18 cellular contexts compared by ENCODE assay signal in the genomic region with DNA sequence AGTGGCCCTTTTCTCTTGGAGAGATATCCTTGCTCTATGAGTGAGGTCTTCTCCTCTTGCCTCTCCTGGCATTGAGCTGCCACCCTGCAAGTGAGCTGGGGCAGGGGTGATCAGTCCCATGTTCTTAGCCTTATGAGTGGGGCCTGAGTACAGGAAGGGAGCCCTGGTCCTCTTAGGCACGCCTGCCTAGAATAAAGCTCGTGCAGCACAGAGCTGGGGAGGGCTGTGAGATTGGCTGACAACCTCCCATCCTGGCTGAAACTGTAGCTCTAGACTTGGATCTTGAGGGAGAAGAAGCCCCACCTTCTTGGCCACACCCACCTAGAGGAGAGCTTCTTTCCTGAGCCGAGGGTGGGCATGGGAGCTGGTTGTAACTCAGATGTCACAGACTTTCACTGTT.
A peak's percentile ranks its signal among the peaks of the same experiment; 100 is the strongest.
DNase-seq lines count a peak whose midpoint lies in the region; ATAC-seq and TF ChIP-seq lines count a peak whose summit lies in the region.
"Had no signal": no experiment of that assay in that cellular context is flagged by ENCODE, and none has a peak within 500 bp of the region (broad histone marks: within the 10 kb centered on the region; RNA-seq: fewer than 3 reads in every experiment).

No MANE protein-coding gene starts in this region.

- H3K4me3 Mint-ChIP-seq in effector memory CD8-positive, alpha-beta T cell = no peak overlapping the region
- H3K4me3 Mint-ChIP-seq: CD4-positive, alpha-beta T cell; HFFc6 had no signal

- peaks cover 37 to 58% of the 10 kb centered on the region in 2 donors for H3K27me3 Mint-ChIP-seq in effector memory CD8-positive, alpha-beta T cell

- DNase-seq in AG20443 (ENCODE audit: low spot score) (peak; percentile 2), D341Med (ENCODE audit: low spot score) (peak; percentile 6), esophagus muscularis mucosa (ENCODE audit: extremely low spot score) (peak; percentile 60), neuronal stem cell (ENCODE audit: low spot score) (no peak), WERI-Rb-1 (no peak)
- DNase-seq in effector memory CD8-positive, alpha-beta T cell = no peak
- DNase-seq: ACHN; AML-193; CD4-positive, alpha-beta T cell; DMS79 treated with DMSO at 0.1 percent for 48 hours; GOT3; H7; HFFc6 had no signal

- no peak overlapping the region for H4K91ac ChIP-seq in neuronal stem cell (ENCODE audit: low read depth, low read length, poor library complexity)

- no peaks in the 10 kb centered on the region for H3K36me3 ChIP-seq in esophagus muscularis mucosa
- no peaks in the 10 kb centered on the region for H3K36me3 ChIP-seq in neuronal stem cell (replicated peaks in 1 of 2; ENCODE audit: control insufficient read depth in 2 of 2, insufficient read depth in 2 of 2, low read length in 2 of 2)
- no peaks in the 10 kb centered on the region for H3K36me3 ChIP-seq in WERI-Rb-1

- H3K4me3 ChIP-seq in esophagus muscularis mucosa = no peak overlapping the region
- H3K4me3 ChIP-seq in neuronal stem cell (ENCODE audit: low read length in 2 of 2) = no peak overlapping the region
- H3K4me3 ChIP-seq in WERI-Rb-1 (ENCODE audit: low read depth, low read length) = no peak overlapping the region

- H3K27ac Mint-ChIP-seq in effector memory CD8-positive, alpha-beta T cell = no peak overlapping the region
- H3K27ac Mint-ChIP-seq: CD4-positive, alpha-beta T cell; HFFc6 had no signal

- H3K27me3 ChIP-seq in esophagus muscularis mucosa (no peaks in the 10 kb centered on the region), neuronal stem cell (ENCODE audit: control insufficient read depth in 3 of 3, insufficient read depth in 3 of 3, low read depth in 1 of 3, low read length in 3 of 3) (no peaks in the 10 kb centered on the region), WERI-Rb-1 (ENCODE audit: insufficient read depth, low read depth, severe bottlenecking) (no peaks in the 10 kb centered on the region)

- no peak overlapping the region for H4K8ac ChIP-seq in neuronal stem cell (ENCODE audit: low read depth, low read length)

- H2BK5ac ChIP-seq in neuronal stem cell (ENCODE audit: low read length) = no peak overlapping the region

- no peak for ATAC-seq in GM18861 (IDR thresholded peaks at IDR 0.05; ENCODE audit: unreplicated experiment)
- no peak for ATAC-seq in GM21529 (IDR thresholded peaks at IDR 0.05; ENCODE audit: unreplicated experiment)
- ATAC-seq in effector memory CD8-positive, alpha-beta T cell (replicated peaks) = no peak
- ATAC-seq: HCT116 had no signal

- H3K23ac ChIP-seq in neuronal stem cell (ENCODE audit: low read depth, low read length, poor library complexity) = no peak overlapping the region

- no peaks in the 10 kb centered on the region for H3K4me1 ChIP-seq in esophagus muscularis mucosa
- no peaks in the 10 kb centered on the region for H3K4me1 ChIP-seq in neuronal stem cell (ENCODE audit: control insufficient read depth in 2 of 2, insufficient read depth in 1 of 2, low read depth in 1 of 2, low read length in 2 of 2)

- H3K9me3 Mint-ChIP-seq in effector memory CD8-positive, alpha-beta T cell = no peaks in the 10 kb centered on the region
- H3K9me3 Mint-ChIP-seq: CD4-positive, alpha-beta T cell had no signal

- WGBS in esophagus muscularis mucosa = 81% methylated on average over 3 of the region's 3 CpGs
- WGBS in neuronal stem cell (ENCODE audit: extremely low coverage in 2 of 2, insufficient read length in 2 of 2, insufficient replicate concordance in 1 of 2), 2 donors = no CpG with 5 or more reads among the region's 3 CpGs

- H2AFZ ChIP-seq in neuronal stem cell (ENCODE audit: low read length) = no peak overlapping the region

- H3K36me3 Mint-ChIP-seq in effector memory CD8-positive, alpha-beta T cell (ENCODE audit: insufficient read depth) = no peaks in the 10 kb centered on the region

- no peak overlapping the region for H2AK5ac ChIP-seq in neuronal stem cell (ENCODE audit: low read depth, low read length)

- no peaks in the 10 kb centered on the region for H3K4me1 Mint-ChIP-seq in effector memory CD8-positive, alpha-beta T cell (ENCODE audit: low read depth in 2 of 2)

- no peaks in the 10 kb centered on the region for H3K79me1 ChIP-seq in neuronal stem cell (ENCODE audit: low read depth, low read length)

- H3K27ac ChIP-seq in esophagus muscularis mucosa (replicated peaks in 1 of 4) = no peak overlapping the region
- no peak overlapping the region for H3K27ac ChIP-seq in neuronal stem cell (replicated peaks; ENCODE audit: low read length)
- no peak overlapping the region for H3K27ac ChIP-seq in WERI-Rb-1
- H3K27ac ChIP-seq: C4-2B, HL-60 had no signal

- TF ChIP-seq POLR2A in esophagus muscularis mucosa (IDR thresholded peaks at IDR 0.05; ENCODE audit: low read depth) = no peak

- H3K9me3 ChIP-seq in esophagus muscularis mucosa (peaks cover 0 to 5% (median 2%) of the 10 kb centered on the region in 4 donors), neuronal stem cell (replicated peaks in 1 of 2; ENCODE audit: control insufficient read depth in 2 of 2, insufficient read depth in 1 of 2, low read depth in 1 of 2, low read length in 2 of 2) (peaks cover 0 to 3% of the 10 kb centered on the region in 2 donors), WERI-Rb-1 (ENCODE audit: severe bottlenecking) (no peaks in the 10 kb centered on the region)

- peak overlapping the region; percentile 6 for H3K18ac ChIP-seq in neuronal stem cell (ENCODE audit: low read length)

- no peak overlapping the region for H2BK15ac ChIP-seq in neuronal stem cell (ENCODE audit: low read length)

- TF ChIP-seq CTCF in esophagus muscularis mucosa (IDR thresholded peaks at IDR 0.05) (no peak), WERI-Rb-1 (IDR thresholded peaks at IDR 0.05; ENCODE audit: low read depth, low read length) (no peak)

- no peak for TF ChIP-seq EP300 in esophagus muscularis mucosa (IDR thresholded peaks at IDR 0.05)

- no peak overlapping the region for H2BK120ac ChIP-seq in neuronal stem cell (ENCODE audit: low read depth, low read length)

- H3K4me2 ChIP-seq in neuronal stem cell (ENCODE audit: insufficient read depth, low read length, poor library complexity, severe bottlenecking) = no peak overlapping the region

- no peak overlapping the region for H3K14ac ChIP-seq in neuronal stem cell (ENCODE audit: low read length)

- intact Hi-C loops in esophagus muscularis mucosa (cut with DNase I) = no loop called here

- no peak overlapping the region for H3K9ac ChIP-seq in neuronal stem cell (ENCODE audit: low read depth, low read length, poor library complexity)

- no peak overlapping the region for H2BK12ac ChIP-seq in neuronal stem cell (ENCODE audit: low read length)

- H3K4ac ChIP-seq in neuronal stem cell (ENCODE audit: low read length) = no peak overlapping the region

Comparison
In these comparisons a context has a peak if more than half of its experiments do, and no peak if none do; other contexts are left out.
1. DNase-seq: peak in AG20443 (single experiment), D341Med (single experiment) and esophagus muscularis mucosa (single experiment); none in neuronal stem cell (single experiment), WERI-Rb-1 (single experiment) and effector memory CD8-positive, alpha-beta T cell (0 of 3).